22 cellular contexts compared by ENCODE assay signal in genomic region chr13:26320766-26321165, GRCh38.
DNase-seq lines count a peak whose midpoint lies in the region; ATAC-seq and TF ChIP-seq lines count a peak whose summit lies in the region.
"Had no signal": no experiment of that assay in that cellular context is flagged by ENCODE, and none has a peak within 500 bp of the region (broad histone marks: within the 10 kb centered on the region; RNA-seq: fewer than 3 reads in every experiment).

No MANE protein-coding gene starts in this region.

- H3K27me3 Mint-ChIP-seq in GM23338 (ENCODE audit: insufficient read depth, low read depth, poor library complexity), result no peaks in the 10 kb centered on the region
- H3K27me3 Mint-ChIP-seq in stimulated activated naive B cell treated with anti-CD40 and anti-IgM and Interleukin-4, amounts not matched to agents 10 μg/mL and 1 μg/mL and 100 μg/mL, for 72 hours, result no peaks in the 10 kb centered on the region
- H3K27me3 Mint-ChIP-seq: CD4-positive, alpha-beta T cell; CD8-positive, alpha-beta memory T cell had no signal

- H3K4me1 ChIP-seq in GM23338 (ENCODE audit: insufficient read depth), result peaks cover 16% of the 10 kb centered on the region
- H3K4me1 ChIP-seq: A549, BE2C had no signal

- DNase-seq in GM23338 (ENCODE audit: low spot score), result no peak
- peak; percentile 76 for DNase-seq in NCI-H526 treated with DMSO at 0.1 percent for 48 hours (lab: John Stamatoyannopoulos, UW)
- peak; percentile 10 for DNase-seq in globus pallidus (ENCODE audit: low spot score)
- DNase-seq in GM19240 (ENCODE audit: insufficient read length, low spot score), result no peak
- DNase-seq in stimulated activated naive B cell treated with anti-CD40 and anti-IgM and Interleukin-4, amounts not matched to agents 10 μg/mL and 1 μg/mL and 100 μg/mL, for 72 hours, result no peak
- DNase-seq in caudate nucleus (lab: John Stamatoyannopoulos, UW), result no peak
- DNase-seq: 8988T; ACHN; AML-193; BE2C; Calu3; CD4-positive, alpha-beta T cell; CD8-positive, alpha-beta memory T cell; COR-L47; DMS53; DMS79 treated with DMSO at 0.1 percent for 48 hours; GF-D8; H7; HCEC 1CT had no signal

- H3K27ac ChIP-seq in GM23338 (ENCODE audit: low read depth), result no peak overlapping the region
- no peak overlapping the region for H3K27ac ChIP-seq in caudate nucleus (ENCODE audit: low read depth, low read length)
- H3K27ac ChIP-seq: A549; BLaER1 treated with 17β-estradiol and CSF1 and Interleukin-3, amounts not matched to agents 10 nM and 100 nM had no signal

- peaks cover 77% of the 10 kb centered on the region for H3K79me2 ChIP-seq in GM23338 (replicated peaks; ENCODE audit: insufficient read depth)

- no peak overlapping the region for H2AFZ ChIP-seq in GM23338

- H3K4me3 ChIP-seq in GM23338, result no peak overlapping the region
- H3K4me3 ChIP-seq: A549; BLaER1 treated with 17β-estradiol and CSF1 and Interleukin-3, amounts not matched to agents 10 nM and 100 nM had no signal

- H4K20me1 ChIP-seq in GM23338 (replicated peaks; ENCODE audit: insufficient read depth), result peaks cover 24% of the 10 kb centered on the region

- no peak overlapping the region for H3K27ac Mint-ChIP-seq in GM23338
- no peak overlapping the region for H3K27ac Mint-ChIP-seq in stimulated activated naive B cell treated with anti-CD40 and anti-IgM and Interleukin-4, amounts not matched to agents 10 μg/mL and 1 μg/mL and 100 μg/mL, for 72 hours
- H3K27ac Mint-ChIP-seq: CD14-positive monocyte; CD4-positive, alpha-beta T cell; CD8-positive, alpha-beta memory T cell had no signal

- no peaks in the 10 kb centered on the region for H3K36me3 ChIP-seq in GM23338 (ENCODE audit: insufficient read depth)
- H3K36me3 ChIP-seq: BE2C; BLaER1 treated with 17β-estradiol and CSF1 and Interleukin-3, amounts not matched to agents 10 nM and 100 nM had no signal

- no peaks in the 10 kb centered on the region for H3F3A ChIP-seq in GM23338 (replicated peaks; ENCODE audit: low read depth)

- no peaks in the 10 kb centered on the region for H3K27me3 ChIP-seq in GM23338 (ENCODE audit: insufficient read depth)
- H3K27me3 ChIP-seq: BE2C; BLaER1 treated with 17β-estradiol and CSF1 and Interleukin-3, amounts not matched to agents 10 nM and 100 nM had no signal

- no peaks in the 10 kb centered on the region for H3K9me3 Mint-ChIP-seq in GM23338
- H3K9me3 Mint-ChIP-seq in stimulated activated naive B cell treated with anti-CD40 and anti-IgM and Interleukin-4, amounts not matched to agents 10 μg/mL and 1 μg/mL and 100 μg/mL, for 72 hours, result peaks cover 0 to 4% of the 10 kb centered on the region in 2 donors
- H3K9me3 Mint-ChIP-seq: CD4-positive, alpha-beta T cell; CD8-positive, alpha-beta memory T cell had no signal

- H3K9me2 ChIP-seq in GM23338 (ENCODE audit: insufficient read depth), result no peaks in the 10 kb centered on the region

- H3K4me2 ChIP-seq in GM23338, result peak overlapping the region; percentile 7; the same call in 1 of the 2 replicates
- H3K4me2 ChIP-seq: A549; BLaER1 treated with 17β-estradiol and CSF1 and Interleukin-3, amounts not matched to agents 10 nM and 100 nM had no signal

- TF ChIP-seq CTCF in GM23338 (conservative IDR thresholded peaks at IDR 0.05; ENCODE audit: low read depth in 2 of 2), result no peak

- no peak overlapping the region for H3K4me3 Mint-ChIP-seq in GM23338
- H3K4me3 Mint-ChIP-seq in stimulated activated naive B cell treated with anti-CD40 and anti-IgM and Interleukin-4, amounts not matched to agents 10 μg/mL and 1 μg/mL and 100 μg/mL, for 72 hours, result no peak overlapping the region
- H3K4me3 Mint-ChIP-seq: CD14-positive monocyte; CD4-positive, alpha-beta T cell; CD8-positive, alpha-beta memory T cell had no signal

- peaks cover 25% of the 10 kb centered on the region for H3K4me1 Mint-ChIP-seq in GM23338
- H3K4me1 Mint-ChIP-seq in stimulated activated naive B cell treated with anti-CD40 and anti-IgM and Interleukin-4, amounts not matched to agents 10 μg/mL and 1 μg/mL and 100 μg/mL, for 72 hours, result peaks cover 28 to 49% of the 10 kb centered on the region in 2 donors
- H3K4me1 Mint-ChIP-seq: CD14-positive monocyte had no signal

- ATAC-seq in GM23338, result no peak
- no peak for ATAC-seq in stimulated activated naive B cell treated with anti-CD40 and anti-IgM and Interleukin-4, amounts not matched to agents 10 μg/mL and 1 μg/mL and 100 μg/mL, for 72 hours (replicated peaks)
- ATAC-seq: A549 had no signal

- no peaks in the 10 kb centered on the region for H3K36me3 Mint-ChIP-seq in GM23338 (ENCODE audit: low read depth)
- H3K36me3 Mint-ChIP-seq in stimulated activated naive B cell treated with anti-CD40 and anti-IgM and Interleukin-4, amounts not matched to agents 10 μg/mL and 1 μg/mL and 100 μg/mL, for 72 hours, result peaks cover 3 to 8% of the 10 kb centered on the region in 2 donors
- H3K36me3 Mint-ChIP-seq: CD14-positive monocyte had no signal

TF ChIP-seq in GM23338, 12 proteins besides CTCF, POLR2A, EP300 and RAD21 (continues in another document):
- no peak for TF ChIP-seq ZNF462 (CRISPR knock-in tag; IDR thresholded peaks at IDR 0.05)
- TF ChIP-seq EZH2 (IDR thresholded peaks at IDR 0.05; ENCODE audit: low read depth, unreplicated experiment), result no peak
- no peak for TF ChIP-seq POLR2AphosphoS5 (IDR thresholded peaks at IDR 0.05; ENCODE audit: low read depth)
- TF ChIP-seq ZNF114 (CRISPR knock-in tag; IDR thresholded peaks at IDR 0.05), result no peak
- TF ChIP-seq STAT1 (IDR thresholded peaks at IDR 0.05; ENCODE audit: unreplicated experiment), result no peak
- no peak for TF ChIP-seq CREB1 (CRISPR knock-in tag; IDR thresholded peaks at IDR 0.05; ENCODE audit: low read depth)
- TF ChIP-seq, protein P1, sequence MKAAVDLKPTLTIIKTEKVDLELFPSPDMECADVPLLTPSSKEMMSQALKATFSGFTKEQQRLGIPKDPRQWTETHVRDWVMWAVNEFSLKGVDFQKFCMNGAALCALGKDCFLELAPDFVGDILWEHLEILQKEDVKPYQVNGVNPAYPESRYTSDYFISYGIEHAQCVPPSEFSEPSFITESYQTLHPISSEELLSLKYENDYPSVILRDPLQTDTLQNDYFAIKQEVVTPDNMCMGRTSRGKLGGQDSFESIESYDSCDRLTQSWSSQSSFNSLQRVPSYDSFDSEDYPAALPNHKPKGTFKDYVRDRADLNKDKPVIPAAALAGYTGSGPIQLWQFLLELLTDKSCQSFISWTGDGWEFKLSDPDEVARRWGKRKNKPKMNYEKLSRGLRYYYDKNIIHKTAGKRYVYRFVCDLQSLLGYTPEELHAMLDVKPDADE (IDR thresholded peaks at IDR 0.05), result no peak

Comparison
In these comparisons a context has a peak if more than half of its experiments do, and no peak if none do; other contexts are left out.
1. DNase-seq: peak in NCI-H526 treated with DMSO at 0.1 percent for 48 hours (single experiment) and globus pallidus (single experiment); none in GM23338 (single experiment), GM19240 (single experiment), stimulated activated naive B cell treated with anti-CD40 and anti-IgM and Interleukin-4, amounts not matched to agents 10 μg/mL and 1 μg/mL and 100 μg/mL, for 72 hours (single experiment) and caudate nucleus (0 of 61).